In the genomic region with DNA sequence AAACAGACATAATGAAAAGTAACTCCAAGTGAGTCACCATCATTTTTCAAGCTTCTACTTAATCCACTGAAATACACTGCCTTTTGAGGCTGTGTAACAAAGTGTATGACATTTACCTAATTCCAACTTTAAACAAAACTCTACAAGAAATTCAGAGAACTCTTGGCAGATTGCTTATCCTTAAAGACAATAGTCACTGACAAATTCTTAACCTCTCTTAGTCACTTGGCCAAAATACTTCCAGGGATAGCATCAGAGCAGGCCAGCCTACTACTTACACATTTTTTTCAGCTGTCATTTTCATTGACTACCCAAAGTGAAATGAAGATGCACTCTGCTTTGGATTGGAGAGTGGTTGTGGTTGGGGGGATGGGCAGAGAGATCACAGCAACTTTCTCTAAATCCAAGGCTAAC, we compare ENCODE assay signal across 1 cellular context.
TF ChIP-seq lines count a peak whose summit lies in the region.

No MANE protein-coding gene starts in this region.

TF ChIP-seq in HepG2, 621 proteins besides CTCF, POLR2A, EP300 and RAD21 (continued from another document and continues in another):
- TF ChIP-seq KIAA2018 (CRISPR knock-in tag; IDR thresholded peaks at IDR 0.05; ENCODE audit: borderline replicate concordance) (no peak), CHCHD3 (CRISPR knock-in tag; IDR thresholded peaks at IDR 0.05) (no peak), TGIF2 (CRISPR knock-in tag; IDR thresholded peaks at IDR 0.05) (no peak), ZKSCAN8 (CRISPR knock-in tag; IDR thresholded peaks at IDR 0.05; ENCODE audit: borderline replicate concordance) (no peak), RCOR2 (CRISPR knock-in tag; IDR thresholded peaks at IDR 0.05) (no peak), STAG1 (CRISPR knock-in tag; IDR thresholded peaks at IDR 0.05) (no peak), GMEB1 (CRISPR knock-in tag; IDR thresholded peaks at IDR 0.05; ENCODE audit: borderline replicate concordance) (0 out of 2 replicates have a peak, but pooled peaks have one; percentile 30), TCF7L2 (IDR thresholded peaks at IDR 0.05; ENCODE audit: low read depth, low read length) (no peak), MIER3 (CRISPR knock-in tag; IDR thresholded peaks at IDR 0.05; ENCODE audit: borderline replicate concordance) (no peak), SNAPC2 (CRISPR knock-in tag; IDR thresholded peaks at IDR 0.05) (no peak), FOSL1 (CRISPR knock-in tag; IDR thresholded peaks at IDR 0.05; ENCODE audit: borderline replicate concordance) (no peak), ZSCAN12 (CRISPR knock-in tag; IDR thresholded peaks at IDR 0.05) (no peak), ZNF83 (CRISPR knock-in tag; IDR thresholded peaks at IDR 0.05; ENCODE audit: borderline replicate concordance) (no peak), ZNF343 (CRISPR knock-in tag; IDR thresholded peaks at IDR 0.05) (no peak), ATM (IDR thresholded peaks at IDR 0.05; ENCODE audit: borderline replicate concordance) (no peak), ZNF281 (CRISPR knock-in tag; IDR thresholded peaks at IDR 0.05; ENCODE audit: borderline replicate concordance) (peak; percentile 87), SIX4 (CRISPR knock-in tag; IDR thresholded peaks at IDR 0.05) (no peak), ZNF557 (CRISPR knock-in tag; IDR thresholded peaks at IDR 0.05) (no peak), ZNF264 (CRISPR knock-in tag; IDR thresholded peaks at IDR 0.05) (no peak), HBP1 (CRISPR knock-in tag; IDR thresholded peaks at IDR 0.05; ENCODE audit: low read depth) (0 out of 2 replicates have a peak, but pooled peaks have one; percentile 39), ZNF282 (IDR thresholded peaks at IDR 0.05; ENCODE audit: partially characterized antibody) (no peak), ZNF567 (CRISPR knock-in tag; IDR thresholded peaks at IDR 0.05; ENCODE audit: borderline replicate concordance) (no peak), SSRP1 (CRISPR knock-in tag; IDR thresholded peaks at IDR 0.05) (no peak)
- TF ChIP-seq, protein P1, sequence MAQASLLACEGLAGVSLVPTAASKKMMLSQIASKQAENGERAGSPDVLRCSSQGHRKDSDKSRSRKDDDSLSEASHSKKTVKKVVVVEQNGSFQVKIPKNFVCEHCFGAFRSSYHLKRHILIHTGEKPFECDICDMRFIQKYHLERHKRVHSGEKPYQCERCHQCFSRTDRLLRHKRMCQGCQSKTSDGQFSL (CRISPR knock-in tag; IDR thresholded peaks at IDR 0.05), result no peak
- TF ChIP-seq, protein P2, sequence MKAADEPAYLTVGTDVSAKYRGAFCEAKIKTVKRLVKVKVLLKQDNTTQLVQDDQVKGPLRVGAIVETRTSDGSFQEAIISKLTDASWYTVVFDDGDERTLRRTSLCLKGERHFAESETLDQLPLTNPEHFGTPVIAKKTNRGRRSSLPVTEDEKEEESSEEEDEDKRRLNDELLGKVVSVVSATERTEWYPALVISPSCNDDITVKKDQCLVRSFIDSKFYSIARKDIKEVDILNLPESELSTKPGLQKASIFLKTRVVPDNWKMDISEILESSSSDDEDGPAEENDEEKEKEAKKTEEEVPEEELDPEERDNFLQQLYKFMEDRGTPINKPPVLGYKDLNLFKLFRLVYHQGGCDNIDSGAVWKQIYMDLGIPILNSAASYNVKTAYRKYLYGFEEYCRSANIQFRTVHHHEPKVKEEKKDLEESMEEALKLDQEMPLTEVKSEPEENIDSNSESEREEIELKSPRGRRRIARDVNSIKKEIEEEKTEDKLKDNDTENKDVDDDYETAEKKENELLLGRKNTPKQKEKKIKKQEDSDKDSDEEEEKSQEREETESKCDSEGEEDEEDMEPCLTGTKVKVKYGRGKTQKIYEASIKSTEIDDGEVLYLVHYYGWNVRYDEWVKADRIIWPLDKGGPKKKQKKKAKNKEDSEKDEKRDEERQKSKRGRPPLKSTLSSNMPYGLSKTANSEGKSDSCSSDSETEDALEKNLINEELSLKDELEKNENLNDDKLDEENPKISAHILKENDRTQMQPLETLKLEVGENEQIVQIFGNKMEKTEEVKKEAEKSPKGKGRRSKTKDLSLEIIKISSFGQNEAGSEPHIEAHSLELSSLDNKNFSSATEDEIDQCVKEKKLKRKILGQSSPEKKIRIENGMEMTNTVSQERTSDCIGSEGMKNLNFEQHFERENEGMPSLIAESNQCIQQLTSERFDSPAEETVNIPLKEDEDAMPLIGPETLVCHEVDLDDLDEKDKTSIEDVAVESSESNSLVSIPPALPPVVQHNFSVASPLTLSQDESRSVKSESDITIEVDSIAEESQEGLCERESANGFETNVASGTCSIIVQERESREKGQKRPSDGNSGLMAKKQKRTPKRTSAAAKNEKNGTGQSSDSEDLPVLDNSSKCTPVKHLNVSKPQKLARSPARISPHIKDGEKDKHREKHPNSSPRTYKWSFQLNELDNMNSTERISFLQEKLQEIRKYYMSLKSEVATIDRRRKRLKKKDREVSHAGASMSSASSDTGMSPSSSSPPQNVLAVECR (CRISPR knock-in tag; IDR thresholded peaks at IDR 0.05; ENCODE audit: borderline replicate concordance), result no peak
- TF ChIP-seq, protein P3, sequence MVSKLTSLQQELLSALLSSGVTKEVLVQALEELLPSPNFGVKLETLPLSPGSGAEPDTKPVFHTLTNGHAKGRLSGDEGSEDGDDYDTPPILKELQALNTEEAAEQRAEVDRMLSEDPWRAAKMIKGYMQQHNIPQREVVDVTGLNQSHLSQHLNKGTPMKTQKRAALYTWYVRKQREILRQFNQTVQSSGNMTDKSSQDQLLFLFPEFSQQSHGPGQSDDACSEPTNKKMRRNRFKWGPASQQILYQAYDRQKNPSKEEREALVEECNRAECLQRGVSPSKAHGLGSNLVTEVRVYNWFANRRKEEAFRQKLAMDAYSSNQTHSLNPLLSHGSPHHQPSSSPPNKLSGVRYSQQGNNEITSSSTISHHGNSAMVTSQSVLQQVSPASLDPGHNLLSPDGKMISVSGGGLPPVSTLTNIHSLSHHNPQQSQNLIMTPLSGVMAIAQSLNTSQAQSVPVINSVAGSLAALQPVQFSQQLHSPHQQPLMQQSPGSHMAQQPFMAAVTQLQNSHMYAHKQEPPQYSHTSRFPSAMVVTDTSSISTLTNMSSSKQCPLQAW (CRISPR knock-in tag; IDR thresholded peaks at IDR 0.05), result no peak
- TF ChIP-seq, protein P4, sequence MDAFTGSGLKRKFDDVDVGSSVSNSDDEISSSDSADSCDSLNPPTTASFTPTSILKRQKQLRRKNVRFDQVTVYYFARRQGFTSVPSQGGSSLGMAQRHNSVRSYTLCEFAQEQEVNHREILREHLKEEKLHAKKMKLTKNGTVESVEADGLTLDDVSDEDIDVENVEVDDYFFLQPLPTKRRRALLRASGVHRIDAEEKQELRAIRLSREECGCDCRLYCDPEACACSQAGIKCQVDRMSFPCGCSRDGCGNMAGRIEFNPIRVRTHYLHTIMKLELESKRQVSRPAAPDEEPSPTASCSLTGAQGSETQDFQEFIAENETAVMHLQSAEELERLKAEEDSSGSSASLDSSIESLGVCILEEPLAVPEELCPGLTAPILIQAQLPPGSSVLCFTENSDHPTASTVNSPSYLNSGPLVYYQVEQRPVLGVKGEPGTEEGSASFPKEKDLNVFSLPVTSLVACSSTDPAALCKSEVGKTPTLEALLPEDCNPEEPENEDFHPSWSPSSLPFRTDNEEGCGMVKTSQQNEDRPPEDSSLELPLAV (CRISPR knock-in tag; conservative IDR thresholded peaks at IDR 0.05; ENCODE audit: low read depth), result no peak
- TF ChIP-seq, protein P5, sequence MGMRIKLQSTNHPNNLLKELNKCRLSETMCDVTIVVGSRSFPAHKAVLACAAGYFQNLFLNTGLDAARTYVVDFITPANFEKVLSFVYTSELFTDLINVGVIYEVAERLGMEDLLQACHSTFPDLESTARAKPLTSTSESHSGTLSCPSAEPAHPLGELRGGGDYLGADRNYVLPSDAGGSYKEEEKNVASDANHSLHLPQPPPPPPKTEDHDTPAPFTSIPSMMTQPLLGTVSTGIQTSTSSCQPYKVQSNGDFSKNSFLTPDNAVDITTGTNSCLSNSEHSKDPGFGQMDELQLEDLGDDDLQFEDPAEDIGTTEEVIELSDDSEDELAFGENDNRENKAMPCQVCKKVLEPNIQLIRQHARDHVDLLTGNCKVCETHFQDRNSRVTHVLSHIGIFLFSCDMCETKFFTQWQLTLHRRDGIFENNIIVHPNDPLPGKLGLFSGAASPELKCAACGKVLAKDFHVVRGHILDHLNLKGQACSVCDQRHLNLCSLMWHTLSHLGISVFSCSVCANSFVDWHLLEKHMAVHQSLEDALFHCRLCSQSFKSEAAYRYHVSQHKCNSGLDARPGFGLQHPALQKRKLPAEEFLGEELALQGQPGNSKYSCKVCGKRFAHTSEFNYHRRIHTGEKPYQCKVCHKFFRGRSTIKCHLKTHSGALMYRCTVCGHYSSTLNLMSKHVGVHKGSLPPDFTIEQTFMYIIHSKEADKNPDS (CRISPR knock-in tag; IDR thresholded peaks at IDR 0.05), result no peak
